ENCODE assay signal across 1 cellular context in genomic region chr16:10988164-10988803, GRCh38.
TF ChIP-seq lines count a peak whose summit lies in the region.

No MANE protein-coding gene starts in this region.

TF ChIP-seq in HepG2, 621 proteins besides CTCF, POLR2A, EP300 and RAD21 (continued from another document):
- TF ChIP-seq HNF1A (IDR thresholded peaks at IDR 0.05; ENCODE audit: low read depth) (no peak), HNF1A (CRISPR knock-in tag; IDR thresholded peaks at IDR 0.05; ENCODE audit: borderline replicate concordance) (0 out of 2 replicates have a peak, but pooled peaks have one; percentile 18), KDM2A (CRISPR knock-in tag; IDR thresholded peaks at IDR 0.05; ENCODE audit: borderline replicate concordance, low read depth) (0 out of 2 replicates have a peak, but pooled peaks have one; percentile 24), ZBTB20 (CRISPR knock-in tag; IDR thresholded peaks at IDR 0.05; ENCODE audit: borderline replicate concordance, low read depth) (no peak), XRCC5 (optimal IDR thresholded peaks at IDR 0.05; ENCODE audit: low read length) (peak; percentile 62), ZMAT5 (CRISPR knock-in tag; IDR thresholded peaks at IDR 0.05; ENCODE audit: borderline replicate concordance, low read depth) (no peak), ZSCAN9 (CRISPR knock-in tag; IDR thresholded peaks at IDR 0.05; ENCODE audit: borderline replicate concordance) (no peak), ZNF383 (CRISPR knock-in tag; IDR thresholded peaks at IDR 0.05; ENCODE audit: borderline replicate concordance) (0 out of 2 replicates have a peak, but pooled peaks have one; percentile 47), KDM5A (IDR thresholded peaks at IDR 0.05; ENCODE audit: borderline replicate concordance, low read length) (no peak), MLXIP (CRISPR knock-in tag; IDR thresholded peaks at IDR 0.05; ENCODE audit: borderline replicate concordance) (no peak), RELA (CRISPR knock-in tag; IDR thresholded peaks at IDR 0.05) (no peak), ZNF782 (CRISPR knock-in tag; IDR thresholded peaks at IDR 0.05; ENCODE audit: borderline replicate concordance) (0 out of 2 replicates have a peak, but pooled peaks have one; percentile 43), ZNF609 (CRISPR knock-in tag; IDR thresholded peaks at IDR 0.05; ENCODE audit: borderline replicate concordance) (0 out of 2 replicates have a peak, but pooled peaks have one; percentile 33), PAWR (CRISPR knock-in tag; IDR thresholded peaks at IDR 0.05; ENCODE audit: borderline replicate concordance) (0 out of 2 replicates have a peak, but pooled peaks have one; percentile 28), ATF6 (CRISPR knock-in tag; conservative IDR thresholded peaks at IDR 0.05) (no peak), SALL1 (CRISPR knock-in tag; IDR thresholded peaks at IDR 0.05) (0 out of 2 replicates have a peak, but pooled peaks have one; percentile 13), ZNF234 (CRISPR knock-in tag; conservative IDR thresholded peaks at IDR 0.05) (no peak), SALL2 (CRISPR knock-in tag; IDR thresholded peaks at IDR 0.05) (no peak), HMGXB4 (CRISPR knock-in tag; IDR thresholded peaks at IDR 0.05; ENCODE audit: borderline replicate concordance in 1 of 2, low read depth in 1 of 2) (0 out of 4 replicates have a peak, but pooled peaks of 1 of the 2 experiments have one; percentile 38), HDAC6 (IDR thresholded peaks at IDR 0.05; ENCODE audit: low read depth, low read length) (no peak), SMC3 (IDR thresholded peaks at IDR 0.05; ENCODE audit: low read length) (peak; percentile 36; the same call in 1 of the 2 replicates), ZBTB8A (CRISPR knock-in tag; IDR thresholded peaks at IDR 0.05; ENCODE audit: borderline replicate concordance, low read depth) (no peak), ZNF160 (CRISPR knock-in tag; IDR thresholded peaks at IDR 0.05) (no peak), ZNF570 (CRISPR knock-in tag; IDR thresholded peaks at IDR 0.05; ENCODE audit: borderline replicate concordance) (no peak), ATF5 (CRISPR knock-in tag; IDR thresholded peaks at IDR 0.05; ENCODE audit: low read depth) (no peak), PHF20 (CRISPR knock-in tag; IDR thresholded peaks at IDR 0.05) (no peak), TCF7 (IDR thresholded peaks at IDR 0.05; ENCODE audit: low read depth) (no peak), ZNF263 (CRISPR knock-in tag; IDR thresholded peaks at IDR 0.05) (no peak), REL (CRISPR knock-in tag; conservative IDR thresholded peaks at IDR 0.05) (no peak), ZNF792 (CRISPR knock-in tag; IDR thresholded peaks at IDR 0.05) (no peak)
